19 cellular contexts compared by ENCODE assay signal in genomic region chr22:22113701-22114100, GRCh38.
DNase-seq lines count a peak whose midpoint lies in the region; ATAC-seq, FAIRE-seq and TF ChIP-seq lines count a peak whose summit lies in the region.
"Had no signal": no experiment of that assay in that cellular context is flagged by ENCODE, and none has a peak within 500 bp of the region (broad histone marks: within the 10 kb centered on the region; RNA-seq: fewer than 3 reads in every experiment).

No MANE protein-coding gene starts in this region.

- no peaks in the 10 kb centered on the region for H3K9me1 ChIP-seq in K562 (ENCODE audit: control insufficient read depth, insufficient read depth, low read length)

- ATAC-seq in K562: no peak
- ATAC-seq in HG03378 (IDR thresholded peaks at IDR 0.05; ENCODE audit: unreplicated experiment): no peak

- DNase-seq in Karpas-422 (no peak), K562 (ENCODE audit: extremely low read depth in 1 of 4, low spot score in 3 of 4) (no peak), frontal cortex (ENCODE audit: low spot score in 2 of 2) (no peak), left ventricle myocardium inferior (no peak), dorsolateral prefrontal cortex (no peak)
- DNase-seq: C1 segment of cervical spinal cord; Calu3; CD4-positive, alpha-beta memory T cell; COR-L47; DMS53; DMS79 treated with DMSO at 0.1 percent for 48 hours; GF-D8; GOT3; HFFc6 had no signal

- in situ Hi-C loops in K562 (cut with MboI): loop anchor here (5.0 kb wide), 1 partner anchor 49 kb away; no protein-coding TSS in a partner anchor

- no peaks in the 10 kb centered on the region for H4K20me1 ChIP-seq in Karpas-422 (ENCODE audit: insufficient read depth, low read depth, low read length)
- H4K20me1 ChIP-seq in K562 (replicated peaks; ENCODE audit: control insufficient read depth, insufficient read depth, low read length): no peaks in the 10 kb centered on the region

- CTCF ChIA-PET in K562 (lab: Yijun Ruan, JAX; ENCODE audit: low intra/inter-chr PET ratio): no interaction called here

- POLR2A ChIA-PET in K562 (lab: Yijun Ruan, JAX): interaction anchor here (0.6 to 5.1 kb wide), 3 partner anchors 8 to 49 kb away, joined by 3 to 47 read pairs (median 5); no protein-coding TSS in a partner anchor

- BruUV-seq in K562 (replicated peaks; lab: Mats Ljungman, UMichigan): no TSS peak

- no peak for TF ChIP-seq RAD21 in K562 (CRISPR knock-in tag; conservative IDR thresholded peaks at IDR 0.05 in 1 of 2, IDR thresholded peaks at IDR 0.05 in 1 of 2)

- H3K4me3 ChIP-seq in Karpas-422 (ENCODE audit: low read length) (no peak overlapping the region), K562 (no peak overlapping the region), left ventricle myocardium inferior (no peak overlapping the region), dorsolateral prefrontal cortex (no peak overlapping the region)
- H3K4me3 ChIP-seq: HAP-1 had no signal

- no peak for TF ChIP-seq CTCF in K562 (IDR thresholded peaks at IDR 0.05 in 2 of 3, conservative IDR thresholded peaks at IDR 0.05 in 1 of 3; ENCODE audit: insufficient read depth in 2 of 3, low read depth in 1 of 3, low read length in 3 of 3)
- TF ChIP-seq CTCF in left ventricle myocardium inferior (IDR thresholded peaks at IDR 0.05; ENCODE audit: borderline replicate concordance): no peak
- TF ChIP-seq CTCF in dorsolateral prefrontal cortex (IDR thresholded peaks at IDR 0.05 in 54 of 56, conservative IDR thresholded peaks at IDR 0.05 in 2 of 56; ENCODE audit: low read depth in 1 of 56, partially characterized antibody in 56 of 56): no peak

- no peak for FAIRE-seq in K562 (lab: Jason Lieb, UNC)
- peak; percentile 81 for FAIRE-seq in frontal cortex (lab: Jason Lieb, UNC)
- FAIRE-seq: GM12891, GM18507, H54 had no signal

- intact Hi-C loops in K562 (cut with micrococcal nuclease) (loop anchor here (5.0 kb wide), 1 partner anchor 39 kb away; no protein-coding TSS in a partner anchor), left ventricle myocardium inferior (cut with micrococcal nuclease) (no loop called here), dorsolateral prefrontal cortex (cut with DNase I) (no loop called here)

- peaks cover 45% of the 10 kb centered on the region for H3K4me1 ChIP-seq in Karpas-422 (ENCODE audit: low read length)
- peaks cover 20 to 36% of the 10 kb centered on the region in 2 experiments; a peak in 4 of 5 replicates for H3K4me1 ChIP-seq in K562 (replicated peaks in 1 of 2; ENCODE audit: control insufficient read depth in 2 of 2, insufficient read depth in 2 of 2, low read length in 2 of 2)
- no peaks in the 10 kb centered on the region for H3K4me1 ChIP-seq in left ventricle myocardium inferior
- H3K4me1 ChIP-seq: HAP-1 had no signal

- H2AFZ ChIP-seq in Karpas-422 (ENCODE audit: low read length) (no peak overlapping the region), K562 (ENCODE audit: low read depth, low read length) (no peak overlapping the region)

- H3K9me2 ChIP-seq in Karpas-422 (replicated peaks; ENCODE audit: insufficient read depth, low read length): no peaks in the 10 kb centered on the region

- no peak overlapping the region for H3K4me2 ChIP-seq in Karpas-422 (ENCODE audit: low read depth, low read length, poor library complexity, severe bottlenecking)
- no peak overlapping the region for H3K4me2 ChIP-seq in K562 (ENCODE audit: insufficient read depth, low read length)

- H3K9me3 ChIP-seq in Karpas-422 (ENCODE audit: low read length) (no peaks in the 10 kb centered on the region), K562 (replicated peaks; ENCODE audit: control insufficient read depth, insufficient read depth, low read depth, low read length) (no peaks in the 10 kb centered on the region), left ventricle myocardium inferior (replicated peaks) (no peaks in the 10 kb centered on the region)
- H3K9me3 ChIP-seq: HAP-1 had no signal

- no peak overlapping the region for H3K9ac ChIP-seq in Karpas-422 (ENCODE audit: low read length)
- no peak overlapping the region for H3K9ac ChIP-seq in K562 (ENCODE audit: insufficient read depth in 1 of 2, low read depth in 2 of 2, low read length in 2 of 2)

- H3K27ac ChIP-seq in Karpas-422 (ENCODE audit: low read length) (peak overlapping the region; percentile 89), K562 (ENCODE audit: extremely low read depth, low read depth, low read length) (no peak overlapping the region), left ventricle myocardium inferior (replicated peaks) (no peak overlapping the region), dorsolateral prefrontal cortex (no peak overlapping the region)

- H3K27me3 ChIP-seq in Karpas-422 (ENCODE audit: low read length) (no peaks in the 10 kb centered on the region), K562 (ENCODE audit: control insufficient read depth in 2 of 2, insufficient read depth in 2 of 2, low read length in 2 of 2) (peaks cover 6 to 7% of the 10 kb centered on the region in 2 experiments; a peak in 3 of 5 replicates), left ventricle myocardium inferior (ENCODE audit: low read depth) (peaks cover 14% of the 10 kb centered on the region), dorsolateral prefrontal cortex (peaks cover 0 to 17% (median 0%) of the 10 kb centered on the region in 45 donors)

- TF ChIP-seq EP300 in K562 (IDR thresholded peaks at IDR 0.05; ENCODE audit: low read length): no peak

- no peaks in the 10 kb centered on the region for H3K79me2 ChIP-seq in Karpas-422 (ENCODE audit: low read length)
- H3K79me2 ChIP-seq in K562 (ENCODE audit: control insufficient read depth, insufficient read depth, low read length): no peaks in the 10 kb centered on the region

- H3K36me3 ChIP-seq in Karpas-422 (ENCODE audit: insufficient read depth, low read length): no peaks in the 10 kb centered on the region
- H3K36me3 ChIP-seq in K562 (ENCODE audit: control insufficient read depth, insufficient read depth, low read length): no peaks in the 10 kb centered on the region
- H3K36me3 ChIP-seq in left ventricle myocardium inferior: no peaks in the 10 kb centered on the region
- H3K36me3 ChIP-seq: HAP-1 had no signal

- TF ChIP-seq POLR2A in K562 (conservative IDR thresholded peaks at IDR 0.05): no peak

TF ChIP-seq in K562, 482 proteins besides CTCF, POLR2A, EP300 and RAD21 (continues in another document):
- TF ChIP-seq MECOM (CRISPR knock-in tag; IDR thresholded peaks at IDR 0.05) (peak; percentile 54; the same call in 1 of the 2 replicates), ZNF707 (CRISPR knock-in tag; conservative IDR thresholded peaks at IDR 0.05) (0 out of 2 replicates have a peak, but pooled peaks have one; percentile 2), CSDE1 (IDR thresholded peaks at IDR 0.05) (no peak), ZNF778 (CRISPR knock-in tag; IDR thresholded peaks at IDR 0.05) (0 out of 2 replicates have a peak, but pooled peaks have one; percentile 80), ZBTB8A (IDR thresholded peaks at IDR 0.05; ENCODE audit: partially characterized antibody) (no peak), MBD1 (CRISPR knock-in tag; IDR thresholded peaks at IDR 0.05) (peak; percentile 81; the same call in 1 of the 2 replicates), RBM34 (IDR thresholded peaks at IDR 0.05; ENCODE audit: borderline replicate concordance, insufficient read depth, low read length) (no peak), ZNF785 (CRISPR knock-in tag; IDR thresholded peaks at IDR 0.05) (peak; percentile 22; the same call in 1 of the 2 replicates), PYGO2 (tag; IDR thresholded peaks at IDR 0.05) (no peak), CEBPG (CRISPR knock-in tag; IDR thresholded peaks at IDR 0.05) (no peak), CEBPG (tag; conservative IDR thresholded peaks at IDR 0.05 in 1 of 2, IDR thresholded peaks at IDR 0.05 in 1 of 2) (0 out of 4 replicates have a peak, but pooled peaks of 1 of the 2 experiments have one; percentile 16)
